Comparison of ENCODE assay signal across 2 cellular contexts in genomic region chr6:7974932-7975763, GRCh38.
TF ChIP-seq lines count a peak whose summit lies in the region.

No MANE protein-coding gene starts in this region.

TF ChIP-seq in HCT116, 20 proteins besides CTCF, POLR2A, EP300 and RAD21 (continued from another document):
- TF ChIP-seq ZBTB33 (IDR thresholded peaks at IDR 0.05; ENCODE audit: extremely low read depth, insufficient replicate concordance, low read length) (no peak), CEBPB (IDR thresholded peaks at IDR 0.05; ENCODE audit: low read depth) (peak; percentile 83), ATF3 (IDR thresholded peaks at IDR 0.05) (0 out of 2 replicates have a peak, but pooled peaks have one; percentile 34), FOSL1 (IDR thresholded peaks at IDR 0.05; ENCODE audit: low read depth) (peak; percentile 95), POLR2AphosphoS5 (IDR thresholded peaks at IDR 0.05; ENCODE audit: low read depth, low read length) (peak; percentile 58), CBX3 (IDR thresholded peaks at IDR 0.05; ENCODE audit: low read depth) (peak; percentile 92; the same call in 1 of the 2 replicates), SP1 (IDR thresholded peaks at IDR 0.05; ENCODE audit: low read depth) (peak; percentile 91), TCF7L2 (IDR thresholded peaks at IDR 0.05; ENCODE audit: borderline replicate concordance, extremely low read depth, insufficient read depth, insufficient read length) (peak; percentile 98), JUND (IDR thresholded peaks at IDR 0.05) (peak; percentile 98), REST (IDR thresholded peaks at IDR 0.05; ENCODE audit: low read depth) (no peak), SIN3A (IDR thresholded peaks at IDR 0.05; ENCODE audit: low read depth) (peak; percentile 92), EZH2 (IDR thresholded peaks at IDR 0.05) (no peak), MAX (IDR thresholded peaks at IDR 0.05) (peak; percentile 93), SRF (IDR thresholded peaks at IDR 0.05; ENCODE audit: low read depth) (no peak), EZH2phosphoT487 (IDR thresholded peaks at IDR 0.05; ENCODE audit: borderline replicate concordance) (no peak), EGR1 (IDR thresholded peaks at IDR 0.05; ENCODE audit: low read depth) (no peak), ZFX (IDR thresholded peaks at IDR 0.05) (no peak)

TF ChIP-seq in GM23338, 12 proteins besides CTCF, POLR2A, EP300 and RAD21 (continued from another document):
- TF ChIP-seq ZNF462 (CRISPR knock-in tag; IDR thresholded peaks at IDR 0.05) (no peak), JUNB (IDR thresholded peaks at IDR 0.05; ENCODE audit: unreplicated experiment) (no peak), ETS1 (IDR thresholded peaks at IDR 0.05) (no peak)
